ENCODE assay signal across 9 cellular contexts in the genomic region with DNA sequence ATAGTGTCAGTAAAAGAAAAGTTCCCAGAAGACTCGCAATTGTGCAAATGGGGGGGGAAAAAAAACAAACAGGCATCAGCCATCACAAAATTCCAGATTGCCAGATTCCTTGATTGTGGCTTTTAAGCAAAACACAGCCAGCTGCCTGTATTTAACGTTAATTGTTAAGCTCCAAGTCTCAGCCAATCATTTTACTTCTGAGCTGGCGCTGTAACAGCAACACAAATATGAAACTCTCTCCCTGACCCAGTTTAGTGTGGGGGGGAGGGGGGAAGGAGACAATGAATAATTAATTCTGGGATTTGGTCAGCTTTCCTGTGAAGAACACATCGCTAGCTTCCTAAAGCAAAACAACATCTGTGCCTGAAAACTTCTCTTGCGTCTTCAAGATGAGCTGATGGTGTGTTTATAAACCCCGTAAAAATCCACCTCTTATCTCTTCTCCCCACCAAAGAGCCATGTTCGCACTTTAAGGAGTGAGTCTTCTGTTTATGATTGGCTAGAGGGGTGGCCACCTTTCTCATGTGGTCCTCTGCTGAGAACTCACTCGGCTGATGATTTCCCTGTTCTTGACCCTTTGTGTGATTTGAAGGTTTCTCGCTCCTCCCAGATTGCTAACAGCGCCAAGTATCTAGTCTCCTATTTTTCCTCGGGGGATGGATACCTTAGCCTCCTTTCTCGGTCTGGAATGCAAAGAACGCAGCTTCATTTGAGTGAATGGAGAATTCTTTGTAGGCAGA.
DNase-seq lines count a peak whose midpoint lies in the region; ATAC-seq and TF ChIP-seq lines count a peak whose summit lies in the region.
"Had no signal": no experiment of that assay in that cellular context is flagged by ENCODE, and none has a peak within 500 bp of the region (broad histone marks: within the 10 kb centered on the region; RNA-seq: fewer than 3 reads in every experiment).

No MANE protein-coding gene starts in this region.

- H3K36me3 ChIP-seq in heart right ventricle (no peaks in the 10 kb centered on the region), psoas muscle (ENCODE audit: insufficient read depth in 1 of 2, low read depth in 1 of 2) (no peaks in the 10 kb centered on the region)

- WGBS in heart right ventricle, 2 donors = 3 to 6% methylated on average over 13 of the region's 13 CpGs
- 9% methylated on average over 13 of the region's 13 CpGs for WGBS in psoas muscle, 3 donors

- H3K4me1 ChIP-seq in heart right ventricle = peaks cover 0 to 15% (median 7%) of the 10 kb centered on the region in 9 donors
- H3K4me1 ChIP-seq in psoas muscle = peaks cover 10% of the 10 kb centered on the region

- H3K27me3 ChIP-seq in heart right ventricle (peaks cover 0 to 30% (median 20%) of the 10 kb centered on the region in 7 donors), psoas muscle (ENCODE audit: insufficient read depth in 3 of 3, low read length in 2 of 3) (peaks cover 0 to 14% (median 0%) of the 10 kb centered on the region in 3 donors)

- peak; percentile 4 for TF ChIP-seq CTCF in GM12864 (IDR thresholded peaks at IDR 0.05; ENCODE audit: low read depth, low read length, missing control alignments)
- no peak for TF ChIP-seq CTCF in heart right ventricle (IDR thresholded peaks at IDR 0.05)
- TF ChIP-seq CTCF in psoas muscle (IDR thresholded peaks at IDR 0.05) = no peak

- H3K4me3 ChIP-seq in GM12864 (ENCODE audit: low read depth, low read length) (no peak overlapping the region; the same call in 1 of the 2 replicates), heart right ventricle (peak overlapping the region in 9 of 10 donors; percentile 6 to 42 (median 33)), psoas muscle (peak overlapping the region; percentile 17)

- peaks cover 0 to under 1% (median 0%) of the 10 kb centered on the region in 11 donors for H3K9me3 ChIP-seq in heart right ventricle
- no peaks in the 10 kb centered on the region for H3K9me3 ChIP-seq in psoas muscle

- intact Hi-C loops in heart right ventricle (cut with DNase I) = loop anchor here in 9 of 10 donors (1.0 to 10.0 kb wide), 6 partner anchors 167 to 475 kb away; no protein-coding TSS in a partner anchor
- intact Hi-C loops in psoas muscle (cut with DNase I) = loop anchor here in 1 of 2 donors (1.0 to 5.0 kb wide), 2 partner anchors 160 to 326 kb away; partner anchors contain the start of gene DAPK1

- no peak for TF ChIP-seq POLR2A in GM18505 (IDR thresholded peaks at IDR 0.05; ENCODE audit: borderline replicate concordance, extremely low read depth, insufficient read depth, insufficient read length)

- H3K27ac ChIP-seq in heart right ventricle (no peak overlapping the region), psoas muscle (no peak overlapping the region)
- H3K27ac ChIP-seq: KMS-11 had no signal

- peak; percentile 70 for ATAC-seq in SK-N-SH treated with all-trans-retinoic acid at 6 μM for 48 hours
- ATAC-seq in heart right ventricle = peak in 3 of 8 donors; percentile 17 to 31 (median 23)
- no peak for ATAC-seq in psoas muscle
- no peak for ATAC-seq in GM21515 (IDR thresholded peaks at IDR 0.05; ENCODE audit: unreplicated experiment)
- no peak for ATAC-seq in GM18505 (IDR thresholded peaks at IDR 0.05; ENCODE audit: unreplicated experiment)
- ATAC-seq in GM21723 (IDR thresholded peaks at IDR 0.05; ENCODE audit: unreplicated experiment) = no peak

- DNase-seq in GM12864 (ENCODE audit: low read depth) (no peak), heart right ventricle (no peak), psoas muscle (no peak), NCI-H446 treated with DMSO at 0.1 percent for 48 hours (lab: John Stamatoyannopoulos, UW) (no peak)

TF ChIP-seq in SK-N-SH treated with all-trans-retinoic acid at 6 μM for 48 hours, 23 proteins besides CTCF, POLR2A, EP300 and RAD21:
- TF ChIP-seq CSDC2 (CRISPR knock-in tag; IDR thresholded peaks at IDR 0.05) = no peak
- TF ChIP-seq ISL1 (CRISPR knock-in tag; IDR thresholded peaks at IDR 0.05) = peak; percentile 32; the same call in 1 of the 2 replicates
- no peak for TF ChIP-seq ZFP3 (CRISPR knock-in tag; IDR thresholded peaks at IDR 0.05)
